Comparison of ENCODE assay signal across 26 cellular contexts in genomic region chr9:111413996-111414395, GRCh38.
"Had no signal": no experiment of that assay in that cellular context is flagged by ENCODE, and none has a peak within 500 bp of the region (broad histone marks: within the 10 kb centered on the region; RNA-seq: fewer than 3 reads in every experiment).

No MANE protein-coding gene starts in this region.

- H3K9me3 Mint-ChIP-seq: central memory CD8-positive, alpha-beta T cell; naive thymus-derived CD4-positive, alpha-beta T cell; nephron; neural progenitor cell; stimulated activated memory B cell treated with anti-CD40 and anti-IgM and Interleukin-4, amounts not matched to agents 10 μg/mL and 1 μg/mL and 100 μg/mL, for 72 hours had no signal

- H3K27ac Mint-ChIP-seq: naive thymus-derived CD4-positive, alpha-beta T cell; nephron; neural progenitor cell; stimulated activated memory B cell treated with anti-CD40 and anti-IgM and Interleukin-4, amounts not matched to agents 10 μg/mL and 1 μg/mL and 100 μg/mL, for 72 hours had no signal

- H3K4me3 ChIP-seq: esophagus squamous epithelium, left lung, neural progenitor cell, prostate gland, right atrium auricular region, thoracic aorta, tibial nerve, upper lobe of left lung had no signal

- H3K4me3 Mint-ChIP-seq: central memory CD8-positive, alpha-beta T cell; naive thymus-derived CD4-positive, alpha-beta T cell; nephron; neural progenitor cell; stimulated activated memory B cell treated with anti-CD40 and anti-IgM and Interleukin-4, amounts not matched to agents 10 μg/mL and 1 μg/mL and 100 μg/mL, for 72 hours had no signal

- DNase-seq: cortex of kidney; effector memory CD4-positive, alpha-beta T cell; erythroblast; esophagus squamous epithelium; foreskin melanocyte; glutamatergic neuron; kidney; left lung; mammary epithelial cell; mesendoderm; midbrain; naive thymus-derived CD4-positive, alpha-beta T cell; stimulated activated CD4-positive, alpha-beta T cell treated with anti-CD3 and anti-CD28 coated beads, Interleukin-4, amount 100 ng/mL, for 4 hours; stimulated activated naive CD8-positive, alpha-beta T cell treated with anti-CD3 and anti-CD28 coated beads, Interleukin-15, Interleukin-2, amounts not matched to agents 100 U/mL and 50 U/mL, for 24 hours; substantia nigra; upper lobe of left lung had no signal

- H3K4me1 Mint-ChIP-seq: central memory CD8-positive, alpha-beta T cell; naive thymus-derived CD4-positive, alpha-beta T cell; nephron; neural progenitor cell; stimulated activated memory B cell treated with anti-CD40 and anti-IgM and Interleukin-4, amounts not matched to agents 10 μg/mL and 1 μg/mL and 100 μg/mL, for 72 hours had no signal

- H3K4me1 ChIP-seq: esophagus squamous epithelium, left lung, neural progenitor cell, parathyroid adenoma, prostate gland, right atrium auricular region, upper lobe of left lung had no signal

- H3K27ac ChIP-seq: esophagus squamous epithelium, left lung, neural progenitor cell, parathyroid adenoma, prostate gland, right atrium auricular region, thoracic aorta, tibial nerve, upper lobe of left lung had no signal

- H3K9me3 ChIP-seq: esophagus squamous epithelium, left lung, prostate gland, right atrium auricular region, thoracic aorta, tibial nerve, upper lobe of left lung had no signal

- H3K27me3 Mint-ChIP-seq: central memory CD8-positive, alpha-beta T cell; naive thymus-derived CD4-positive, alpha-beta T cell; stimulated activated memory B cell treated with anti-CD40 and anti-IgM and Interleukin-4, amounts not matched to agents 10 μg/mL and 1 μg/mL and 100 μg/mL, for 72 hours had no signal

- H3K27me3 ChIP-seq: esophagus squamous epithelium, left lung, neural progenitor cell, right atrium auricular region, tibial nerve, upper lobe of left lung had no signal

- ATAC-seq: left lung; naive thymus-derived CD4-positive, alpha-beta T cell; sciatic nerve; stimulated activated memory B cell treated with anti-CD40 and anti-IgM and Interleukin-4, amounts not matched to agents 10 μg/mL and 1 μg/mL and 100 μg/mL, for 72 hours; stimulated activated naive CD8-positive, alpha-beta T cell treated with anti-CD3 and anti-CD28 coated beads, Interleukin-15, Interleukin-2, amounts not matched to agents 100 U/mL and 50 U/mL, for 24 hours had no signal
